Comparison of ENCODE assay signal across 29 cellular contexts in genomic region chr2:28148566-28148965, GRCh38.
DNase-seq lines count a peak whose midpoint lies in the region; ATAC-seq, FAIRE-seq and TF ChIP-seq lines count a peak whose summit lies in the region.
"Had no signal": no experiment of that assay in that cellular context is flagged by ENCODE, and none has a peak within 500 bp of the region (broad histone marks: within the 10 kb centered on the region; RNA-seq: fewer than 3 reads in every experiment).

No MANE protein-coding gene starts in this region.

- H3K27me3 ChIP-seq in prostate gland (replicated peaks; ENCODE audit: insufficient read depth) (no peaks in the 10 kb centered on the region), gastrocnemius medialis (no peaks in the 10 kb centered on the region)
- H3K27me3 ChIP-seq: BE2C, BLaER1 had no signal

- POLR2A ChIA-PET in activated CD4-positive, alpha-beta T cell treated with anti-CD3 and anti-CD28 coated beads, Interleukin-2, amount 10 ng/mL, durations not matched to agents 7 days and 5 days (lab: Charles Lee), result no interaction called here

- peak; percentile 81 to 91 for ATAC-seq in gastrocnemius medialis
- ATAC-seq in GM18907 (IDR thresholded peaks at IDR 0.05; ENCODE audit: unreplicated experiment), result no peak
- ATAC-seq: GM12878 had no signal

- no peak for TF ChIP-seq POLR2A in prostate gland (IDR thresholded peaks at IDR 0.05)
- no peak for TF ChIP-seq POLR2A in gastrocnemius medialis (IDR thresholded peaks at IDR 0.05)

- DNase-seq in HFFc6 (no peak), prostate gland (ENCODE audit: low spot score) (peak; percentile 22), gastrocnemius medialis (peak; percentile 58 to 66), RPMI8226 (no peak), urothelium cell line (ENCODE audit: low spot score) (no peak)
- no peak for DNase-seq in activated CD4-positive, alpha-beta T cell treated with anti-CD3 and anti-CD28 coated beads, Interleukin-2, amount 10 ng/mL, durations not matched to agents 7 days and 5 days
- DNase-seq: 8988T; ACHN; BE2C; C1 segment of cervical spinal cord; CD4-positive, alpha-beta memory T cell; CD4-positive, CD25-positive, alpha-beta regulatory T cell; CD8-positive, alpha-beta memory T cell; COR-L47; DMS 273 treated with DMSO at 0.1 percent for 48 hours; DMS153; DMS53; DMS79; DND-41; EL; GDM1 had no signal

- H3K36me3 ChIP-seq in prostate gland (no peaks in the 10 kb centered on the region), gastrocnemius medialis (no peaks in the 10 kb centered on the region)
- H3K36me3 ChIP-seq: BE2C had no signal

- no peaks in the 10 kb centered on the region; the same call in 1 of the 2 replicates for H3K27me3 Mint-ChIP-seq in HFFc6 (ENCODE audit: insufficient read depth)
- no peaks in the 10 kb centered on the region for H3K27me3 Mint-ChIP-seq in activated CD4-positive, alpha-beta T cell treated with anti-CD3 and anti-CD28 coated beads, Interleukin-2, amount 10 ng/mL, durations not matched to agents 7 days and 5 days
- H3K27me3 Mint-ChIP-seq: CD4-positive, alpha-beta memory T cell; CD4-positive, CD25-positive, alpha-beta regulatory T cell; CD8-positive, alpha-beta memory T cell had no signal

- no peak overlapping the region for H3K4me3 Mint-ChIP-seq in HFFc6
- no peak overlapping the region for H3K4me3 Mint-ChIP-seq in activated CD4-positive, alpha-beta T cell treated with anti-CD3 and anti-CD28 coated beads, Interleukin-2, amount 10 ng/mL, durations not matched to agents 7 days and 5 days
- H3K4me3 Mint-ChIP-seq: CD14-positive monocyte; CD4-positive, alpha-beta memory T cell; CD4-positive, CD25-positive, alpha-beta regulatory T cell; CD8-positive, alpha-beta memory T cell had no signal

- peaks cover 16% of the 10 kb centered on the region for H3K4me1 Mint-ChIP-seq in HFFc6 (ENCODE audit: low read depth)
- no peaks in the 10 kb centered on the region for H3K4me1 Mint-ChIP-seq in activated CD4-positive, alpha-beta T cell treated with anti-CD3 and anti-CD28 coated beads, Interleukin-2, amount 10 ng/mL, durations not matched to agents 7 days and 5 days
- H3K4me1 Mint-ChIP-seq: CD4-positive, alpha-beta memory T cell; CD8-positive, alpha-beta memory T cell had no signal

- H3K4me1 ChIP-seq in prostate gland (replicated peaks), result peaks cover 6% of the 10 kb centered on the region
- peaks cover 35 to 50% of the 10 kb centered on the region in 2 donors for H3K4me1 ChIP-seq in gastrocnemius medialis
- H3K4me1 ChIP-seq: BE2C had no signal

- H3K4me3 ChIP-seq in prostate gland (no peak overlapping the region), gastrocnemius medialis (no peak overlapping the region)
- H3K4me3 ChIP-seq: BLaER1, GM12878 had no signal

- TF ChIP-seq CTCF in HFFc6 (IDR thresholded peaks at IDR 0.05) (no peak), prostate gland (IDR thresholded peaks at IDR 0.05) (no peak), gastrocnemius medialis (IDR thresholded peaks at IDR 0.05 in 4 of 5, conservative IDR thresholded peaks at IDR 0.05 in 1 of 5) (no peak)

- H3K9me3 ChIP-seq in prostate gland (no peaks in the 10 kb centered on the region), gastrocnemius medialis (no peaks in the 10 kb centered on the region)
- H3K9me3 ChIP-seq: BE2C had no signal

- no peak for FAIRE-seq in urothelium cell line (lab: Jason Lieb, UNC)
- FAIRE-seq: A204.1, GM12878, GM12892, GM18507 had no signal

- no peaks in the 10 kb centered on the region for H3K9me3 Mint-ChIP-seq in HFFc6
- H3K9me3 Mint-ChIP-seq in activated CD4-positive, alpha-beta T cell treated with anti-CD3 and anti-CD28 coated beads, Interleukin-2, amount 10 ng/mL, durations not matched to agents 7 days and 5 days, result peaks cover 12% of the 10 kb centered on the region
- H3K9me3 Mint-ChIP-seq: CD4-positive, alpha-beta memory T cell; CD8-positive, alpha-beta memory T cell had no signal

- 57% methylated on average over 5 of the region's 5 CpGs for WGBS in prostate gland

- intact Hi-C loops in prostate gland (cut with DNase I) (loop anchor here (5.0 kb wide), 1 partner anchor 56 kb away; no protein-coding TSS in a partner anchor), gastrocnemius medialis (cut with DNase I; ENCODE audit: low total_unique reads) (no loop called here)

- CTCF ChIA-PET in activated CD4-positive, alpha-beta T cell treated with anti-CD3 and anti-CD28 coated beads, Interleukin-2, amount 10 ng/mL, durations not matched to agents 7 days and 5 days (lab: Charles Lee), result interaction anchor here (1.7 kb wide), 1 partner anchor 21 kb away, joined by 5 read pairs; no protein-coding TSS in a partner anchor

- in situ Hi-C loops in gastrocnemius medialis (cut with MboI; ENCODE audit: low sequenced_read_pairs in 4 of 4), result no loop called here

- H3K27ac ChIP-seq in cingulate gyrus (ENCODE audit: low read depth, low read length), result peak overlapping the region; percentile 49
- no peak overlapping the region for H3K27ac ChIP-seq in prostate gland
- peak overlapping the region; percentile 41 to 80 (median 58) for H3K27ac ChIP-seq in gastrocnemius medialis
- H3K27ac ChIP-seq: BLaER1 had no signal

- peak overlapping the region; percentile 48 for H3K27ac Mint-ChIP-seq in HFFc6
- H3K27ac Mint-ChIP-seq in activated CD4-positive, alpha-beta T cell treated with anti-CD3 and anti-CD28 coated beads, Interleukin-2, amount 10 ng/mL, durations not matched to agents 7 days and 5 days, result no peak overlapping the region
- H3K27ac Mint-ChIP-seq: CD4-positive, alpha-beta memory T cell; CD4-positive, CD25-positive, alpha-beta regulatory T cell; CD8-positive, alpha-beta memory T cell had no signal

- peaks cover 19% of the 10 kb centered on the region for H3K36me3 Mint-ChIP-seq in HFFc6 (ENCODE audit: low read depth)
- peaks cover 8% of the 10 kb centered on the region for H3K36me3 Mint-ChIP-seq in activated CD4-positive, alpha-beta T cell treated with anti-CD3 and anti-CD28 coated beads, Interleukin-2, amount 10 ng/mL, durations not matched to agents 7 days and 5 days (ENCODE audit: low read depth)

Comparison
In these comparisons a context has a peak if more than half of its experiments do, and no peak if none do; other contexts are left out.
1. DNase-seq: peak in prostate gland (single experiment) and gastrocnemius medialis (2 of 2); none in HFFc6 (single experiment), RPMI8226 (single experiment), activated CD4-positive, alpha-beta T cell treated with anti-CD3 and anti-CD28 coated beads, Interleukin-2, amount 10 ng/mL, durations not matched to agents 7 days and 5 days (single experiment) and urothelium cell line (single experiment).
2. H3K27ac ChIP-seq: peak in cingulate gyrus (single experiment) and gastrocnemius medialis (4 of 4); none in prostate gland (0 of 2).